Comparison of ENCODE assay signal across 8 cellular contexts in the genomic region with DNA sequence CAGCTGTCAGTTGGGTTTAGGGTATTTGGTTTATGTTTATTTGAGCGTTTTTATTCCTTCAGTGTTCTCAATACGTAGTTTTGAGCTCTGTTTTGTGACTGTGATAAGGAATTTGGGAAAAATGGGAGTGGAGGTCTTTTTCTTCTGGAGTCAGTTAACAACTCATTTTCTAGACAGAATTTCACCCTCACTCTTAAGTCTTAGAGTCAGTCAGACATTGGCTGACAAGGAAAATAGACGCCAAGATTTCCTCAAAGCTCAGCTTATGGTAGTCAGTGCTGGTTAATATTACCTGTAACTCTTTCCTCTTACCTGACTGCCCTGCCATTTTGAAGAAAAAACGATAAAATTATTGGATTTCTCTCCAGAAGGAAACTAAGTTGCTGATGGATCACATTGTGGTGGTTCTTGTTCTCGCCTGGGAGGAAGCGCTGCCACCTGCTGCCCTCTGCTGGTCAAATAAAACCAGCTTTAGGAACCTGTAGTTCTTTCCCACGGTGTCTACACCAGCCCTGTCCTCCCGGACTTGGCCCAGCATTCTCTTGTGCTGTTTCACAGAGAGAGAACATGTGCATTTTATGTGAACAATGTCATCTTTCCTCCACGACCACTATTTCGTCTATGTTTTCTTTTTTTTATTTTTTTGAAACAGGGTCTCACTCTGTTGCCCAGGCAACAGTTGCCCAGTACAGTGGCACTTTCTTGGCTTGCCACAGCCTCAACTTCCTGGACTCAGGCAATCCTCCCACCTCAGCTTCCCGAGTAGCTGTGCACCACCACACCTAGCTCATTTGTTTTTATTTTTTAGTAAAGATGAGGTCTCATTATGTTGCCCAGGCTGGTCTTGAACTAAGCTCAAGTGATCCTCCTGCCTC. TPM values are rescaled to one million over a fixed set of nuclear protein-coding genes. Genes with fewer than 3 reads are reported as not detected.
DNase-seq lines count a peak whose midpoint lies in the region; ATAC-seq and TF ChIP-seq lines count a peak whose summit lies in the region.

No MANE protein-coding gene starts in this region.

- ATAC-seq in activated T-helper 17 cell treated with anti-CD3 and anti-CD28 coated beads, Interleukin-2, amount 50 U/mL, for 72 hours (replicated peaks) = peak; percentile 85
- peak; percentile 90 for ATAC-seq in omental fat pad (ENCODE audit: low FRiP score)
- no peak for ATAC-seq in HG02642 (IDR thresholded peaks at IDR 0.05; ENCODE audit: poor library complexity, unreplicated experiment)

- TF ChIP-seq CTCF in GM10266 (IDR thresholded peaks at IDR 0.05; ENCODE audit: control insufficient read depth, insufficient read depth, low read depth, missing control alignments) = peak; percentile 83
- TF ChIP-seq CTCF in KMS-11 (conservative IDR thresholded peaks at IDR 0.05; ENCODE audit: low read depth, low read length) = peak; percentile 89
- peak; percentile 89 for TF ChIP-seq CTCF in RWPE1 (conservative IDR thresholded peaks at IDR 0.05; ENCODE audit: low read depth)
- TF ChIP-seq CTCF in foreskin fibroblast (IDR thresholded peaks at IDR 0.05; ENCODE audit: low read depth, low read length) = peak; percentile 83
- peak in 1 of 3 donors; percentile 78 for TF ChIP-seq CTCF in omental fat pad (IDR thresholded peaks at IDR 0.05)
- peak; percentile 63 to 84 (median 78) for TF ChIP-seq CTCF in testis (IDR thresholded peaks at IDR 0.05)

- H3K9me3 ChIP-seq in testis = no peaks in the 10 kb centered on the region

- H4K20me1 ChIP-seq in KMS-11 (ENCODE audit: insufficient read depth) = no peaks in the 10 kb centered on the region

- H3K27ac ChIP-seq in KMS-11 = no peak overlapping the region
- H3K27ac ChIP-seq in RWPE1 = no peak overlapping the region
- no peak overlapping the region for H3K27ac ChIP-seq in testis

- H3K4me2 ChIP-seq in KMS-11 = no peak overlapping the region

- H3K36me3 ChIP-seq in KMS-11 (ENCODE audit: insufficient read depth) = no peaks in the 10 kb centered on the region
- H3K36me3 ChIP-seq in testis (ENCODE audit: low read depth, missing control alignments) = no peaks in the 10 kb centered on the region

- H3K79me2 ChIP-seq in KMS-11 (ENCODE audit: insufficient read depth, low read depth) = no peaks in the 10 kb centered on the region

- CTCF ChIA-PET in RWPE1 (lab: Yijun Ruan, JAX) = interaction anchor here (0.6 to 5.7 kb wide), 19 partner anchors 16 to 946 kb away, joined by 3 to 61 read pairs (median 4); no protein-coding TSS in a partner anchor

- H2AFZ ChIP-seq in KMS-11 (ENCODE audit: low read depth) = peak overlapping the region; percentile 41; the same call in 1 of the 2 replicates

- POLR2A ChIA-PET in RWPE1 (lab: Yijun Ruan, JAX; ENCODE audit: low non-redundant PET) = no interaction called here

- H3K27ac Mint-ChIP-seq in activated T-helper 17 cell treated with anti-CD3 and anti-CD28 coated beads, Interleukin-2, amount 50 U/mL, for 72 hours = no peak overlapping the region

- H3K9me3 Mint-ChIP-seq in activated T-helper 17 cell treated with anti-CD3 and anti-CD28 coated beads, Interleukin-2, amount 50 U/mL, for 72 hours = no peaks in the 10 kb centered on the region

- WGBS in testis, 2 donors = 28 to 43% methylated on average over 11 of the region's 11 CpGs

- H3K4me3 Mint-ChIP-seq in activated T-helper 17 cell treated with anti-CD3 and anti-CD28 coated beads, Interleukin-2, amount 50 U/mL, for 72 hours = no peak overlapping the region

- no peaks in the 10 kb centered on the region for H3K36me3 Mint-ChIP-seq in activated T-helper 17 cell treated with anti-CD3 and anti-CD28 coated beads, Interleukin-2, amount 50 U/mL, for 72 hours (ENCODE audit: low read depth)

- no peak overlapping the region for H3K9ac ChIP-seq in KMS-11

- TF ChIP-seq POLR2A in testis (IDR thresholded peaks at IDR 0.05) = no peak

- DNase-seq in GM10266 (ENCODE audit: extremely low spot score) = peak; percentile 82
- DNase-seq in RWPE1 (ENCODE audit: low spot score) = peak; percentile 85
- DNase-seq in foreskin fibroblast = peak; percentile 55 to 88
- DNase-seq in omental fat pad (ENCODE audit: low spot score) = peak; percentile 36
- DNase-seq in testis = peak; percentile 89

- H3K4me1 ChIP-seq in KMS-11 (ENCODE audit: low read depth, poor library complexity, severe bottlenecking) (no peaks in the 10 kb centered on the region), testis (no peaks in the 10 kb centered on the region)

- intact Hi-C loops in testis (cut with DNase I; ENCODE audit: low total_unique reads) = loop anchor here (5.0 kb wide), 1 partner anchor 122 kb away; no protein-coding TSS in a partner anchor

- H3K4me1 Mint-ChIP-seq in activated T-helper 17 cell treated with anti-CD3 and anti-CD28 coated beads, Interleukin-2, amount 50 U/mL, for 72 hours = no peaks in the 10 kb centered on the region

- H3K27me3 Mint-ChIP-seq in activated T-helper 17 cell treated with anti-CD3 and anti-CD28 coated beads, Interleukin-2, amount 50 U/mL, for 72 hours = peaks cover 12% of the 10 kb centered on the region

- H3K27me3 ChIP-seq in KMS-11 (ENCODE audit: insufficient read depth, low read depth) (no peaks in the 10 kb centered on the region), testis (no peaks in the 10 kb centered on the region)

- H3K4me3 ChIP-seq in KMS-11 (IDR thresholded peaks at IDR 0.05; ENCODE audit: insufficient read depth, low read depth, low read length) (no peak overlapping the region), foreskin fibroblast (ENCODE audit: low read depth in 1 of 2, low read length in 2 of 2) (no peak overlapping the region), testis (no peak overlapping the region)

RNA-seq across cellular contexts. Expression of a gene that starts 41.4 kb away (rescaled TPM):
- 10 to 100 TPM; 29.2 to 55.0 TPM for total RNA-seq in activated T-helper 17 cell treated with anti-CD3 and anti-CD28 coated beads, Interleukin-2, amount 50 U/mL, for 72 hours
- total RNA-seq in omental fat pad = 10 to 100 TPM; 20.7 to 37.2 (median 28.2) TPM
- 10 to 100 TPM; 24.6 to 26.8 TPM for total RNA-seq in testis
- 20.0 TPM for polyA plus RNA-seq in testis (ENCODE audit: insufficient read depth, low read depth, low replicate concordance)

Comparison
In these comparisons a context has a peak if more than half of its experiments do, and no peak if none do; other contexts are left out.
1. DNase-seq: peak in every context shown above with its lines; median percentile 89 in testis; 85 in RWPE1; 82 in GM10266; 72 in foreskin fibroblast; 36 in omental fat pad.